Comparison of ENCODE assay signal across 1 cellular context in the genomic region with DNA sequence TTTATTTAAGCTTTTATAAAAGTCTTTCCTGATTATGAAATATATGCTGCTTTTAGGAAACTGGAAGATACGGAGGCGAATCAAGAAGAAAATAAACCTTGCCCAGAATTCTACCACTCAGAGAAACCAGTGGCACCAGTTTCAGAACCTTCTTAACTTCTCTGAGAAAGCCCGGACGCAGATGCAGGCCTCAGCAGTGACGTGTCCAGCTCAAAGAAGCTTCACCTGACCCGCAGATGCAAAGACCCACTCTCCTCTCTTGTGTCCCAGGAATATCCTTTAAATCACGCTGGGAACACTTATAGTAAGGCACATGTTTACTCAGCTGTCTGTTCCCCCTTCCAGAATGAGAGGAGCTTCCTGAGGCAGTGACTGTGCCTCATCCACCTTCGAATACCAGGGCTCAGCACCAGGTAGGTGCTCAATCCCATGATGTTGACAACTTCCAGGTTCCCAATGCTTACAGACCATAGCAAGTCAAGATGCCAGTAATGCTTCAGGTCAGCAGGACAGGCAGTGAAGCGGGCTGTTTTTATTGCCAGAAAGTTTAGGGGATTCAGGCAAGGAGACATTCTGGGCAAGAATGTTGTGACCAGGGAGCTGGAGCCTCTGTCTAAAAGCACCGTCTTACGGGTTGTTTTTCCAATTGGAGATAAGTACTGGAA.
TF ChIP-seq lines count a peak whose summit lies in the region.

No MANE protein-coding gene starts in this region.

TF ChIP-seq in GM23338, 12 proteins besides CTCF, POLR2A, EP300 and RAD21 (continued from another document):
- TF ChIP-seq, protein P1, sequence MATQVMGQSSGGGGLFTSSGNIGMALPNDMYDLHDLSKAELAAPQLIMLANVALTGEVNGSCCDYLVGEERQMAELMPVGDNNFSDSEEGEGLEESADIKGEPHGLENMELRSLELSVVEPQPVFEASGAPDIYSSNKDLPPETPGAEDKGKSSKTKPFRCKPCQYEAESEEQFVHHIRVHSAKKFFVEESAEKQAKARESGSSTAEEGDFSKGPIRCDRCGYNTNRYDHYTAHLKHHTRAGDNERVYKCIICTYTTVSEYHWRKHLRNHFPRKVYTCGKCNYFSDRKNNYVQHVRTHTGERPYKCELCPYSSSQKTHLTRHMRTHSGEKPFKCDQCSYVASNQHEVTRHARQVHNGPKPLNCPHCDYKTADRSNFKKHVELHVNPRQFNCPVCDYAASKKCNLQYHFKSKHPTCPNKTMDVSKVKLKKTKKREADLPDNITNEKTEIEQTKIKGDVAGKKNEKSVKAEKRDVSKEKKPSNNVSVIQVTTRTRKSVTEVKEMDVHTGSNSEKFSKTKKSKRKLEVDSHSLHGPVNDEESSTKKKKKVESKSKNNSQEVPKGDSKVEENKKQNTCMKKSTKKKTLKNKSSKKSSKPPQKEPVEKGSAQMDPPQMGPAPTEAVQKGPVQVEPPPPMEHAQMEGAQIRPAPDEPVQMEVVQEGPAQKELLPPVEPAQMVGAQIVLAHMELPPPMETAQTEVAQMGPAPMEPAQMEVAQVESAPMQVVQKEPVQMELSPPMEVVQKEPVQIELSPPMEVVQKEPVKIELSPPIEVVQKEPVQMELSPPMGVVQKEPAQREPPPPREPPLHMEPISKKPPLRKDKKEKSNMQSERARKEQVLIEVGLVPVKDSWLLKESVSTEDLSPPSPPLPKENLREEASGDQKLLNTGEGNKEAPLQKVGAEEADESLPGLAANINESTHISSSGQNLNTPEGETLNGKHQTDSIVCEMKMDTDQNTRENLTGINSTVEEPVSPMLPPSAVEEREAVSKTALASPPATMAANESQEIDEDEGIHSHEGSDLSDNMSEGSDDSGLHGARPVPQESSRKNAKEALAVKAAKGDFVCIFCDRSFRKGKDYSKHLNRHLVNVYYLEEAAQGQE (IDR thresholded peaks at IDR 0.05; ENCODE audit: unreplicated experiment) = no peak
- TF ChIP-seq CREB1 (CRISPR knock-in tag; IDR thresholded peaks at IDR 0.05; ENCODE audit: low read depth) (no peak), ZNF331 (CRISPR knock-in tag; IDR thresholded peaks at IDR 0.05; ENCODE audit: low read depth) (no peak), EZH2 (IDR thresholded peaks at IDR 0.05; ENCODE audit: low read depth, unreplicated experiment) (no peak), NANOG (IDR thresholded peaks at IDR 0.05; ENCODE audit: borderline replicate concordance) (no peak), EZH2phosphoT487 (IDR thresholded peaks at IDR 0.05; ENCODE audit: unreplicated experiment) (no peak), JUNB (IDR thresholded peaks at IDR 0.05; ENCODE audit: unreplicated experiment) (no peak), STAT1 (IDR thresholded peaks at IDR 0.05; ENCODE audit: unreplicated experiment) (no peak)
- TF ChIP-seq, protein P2, sequence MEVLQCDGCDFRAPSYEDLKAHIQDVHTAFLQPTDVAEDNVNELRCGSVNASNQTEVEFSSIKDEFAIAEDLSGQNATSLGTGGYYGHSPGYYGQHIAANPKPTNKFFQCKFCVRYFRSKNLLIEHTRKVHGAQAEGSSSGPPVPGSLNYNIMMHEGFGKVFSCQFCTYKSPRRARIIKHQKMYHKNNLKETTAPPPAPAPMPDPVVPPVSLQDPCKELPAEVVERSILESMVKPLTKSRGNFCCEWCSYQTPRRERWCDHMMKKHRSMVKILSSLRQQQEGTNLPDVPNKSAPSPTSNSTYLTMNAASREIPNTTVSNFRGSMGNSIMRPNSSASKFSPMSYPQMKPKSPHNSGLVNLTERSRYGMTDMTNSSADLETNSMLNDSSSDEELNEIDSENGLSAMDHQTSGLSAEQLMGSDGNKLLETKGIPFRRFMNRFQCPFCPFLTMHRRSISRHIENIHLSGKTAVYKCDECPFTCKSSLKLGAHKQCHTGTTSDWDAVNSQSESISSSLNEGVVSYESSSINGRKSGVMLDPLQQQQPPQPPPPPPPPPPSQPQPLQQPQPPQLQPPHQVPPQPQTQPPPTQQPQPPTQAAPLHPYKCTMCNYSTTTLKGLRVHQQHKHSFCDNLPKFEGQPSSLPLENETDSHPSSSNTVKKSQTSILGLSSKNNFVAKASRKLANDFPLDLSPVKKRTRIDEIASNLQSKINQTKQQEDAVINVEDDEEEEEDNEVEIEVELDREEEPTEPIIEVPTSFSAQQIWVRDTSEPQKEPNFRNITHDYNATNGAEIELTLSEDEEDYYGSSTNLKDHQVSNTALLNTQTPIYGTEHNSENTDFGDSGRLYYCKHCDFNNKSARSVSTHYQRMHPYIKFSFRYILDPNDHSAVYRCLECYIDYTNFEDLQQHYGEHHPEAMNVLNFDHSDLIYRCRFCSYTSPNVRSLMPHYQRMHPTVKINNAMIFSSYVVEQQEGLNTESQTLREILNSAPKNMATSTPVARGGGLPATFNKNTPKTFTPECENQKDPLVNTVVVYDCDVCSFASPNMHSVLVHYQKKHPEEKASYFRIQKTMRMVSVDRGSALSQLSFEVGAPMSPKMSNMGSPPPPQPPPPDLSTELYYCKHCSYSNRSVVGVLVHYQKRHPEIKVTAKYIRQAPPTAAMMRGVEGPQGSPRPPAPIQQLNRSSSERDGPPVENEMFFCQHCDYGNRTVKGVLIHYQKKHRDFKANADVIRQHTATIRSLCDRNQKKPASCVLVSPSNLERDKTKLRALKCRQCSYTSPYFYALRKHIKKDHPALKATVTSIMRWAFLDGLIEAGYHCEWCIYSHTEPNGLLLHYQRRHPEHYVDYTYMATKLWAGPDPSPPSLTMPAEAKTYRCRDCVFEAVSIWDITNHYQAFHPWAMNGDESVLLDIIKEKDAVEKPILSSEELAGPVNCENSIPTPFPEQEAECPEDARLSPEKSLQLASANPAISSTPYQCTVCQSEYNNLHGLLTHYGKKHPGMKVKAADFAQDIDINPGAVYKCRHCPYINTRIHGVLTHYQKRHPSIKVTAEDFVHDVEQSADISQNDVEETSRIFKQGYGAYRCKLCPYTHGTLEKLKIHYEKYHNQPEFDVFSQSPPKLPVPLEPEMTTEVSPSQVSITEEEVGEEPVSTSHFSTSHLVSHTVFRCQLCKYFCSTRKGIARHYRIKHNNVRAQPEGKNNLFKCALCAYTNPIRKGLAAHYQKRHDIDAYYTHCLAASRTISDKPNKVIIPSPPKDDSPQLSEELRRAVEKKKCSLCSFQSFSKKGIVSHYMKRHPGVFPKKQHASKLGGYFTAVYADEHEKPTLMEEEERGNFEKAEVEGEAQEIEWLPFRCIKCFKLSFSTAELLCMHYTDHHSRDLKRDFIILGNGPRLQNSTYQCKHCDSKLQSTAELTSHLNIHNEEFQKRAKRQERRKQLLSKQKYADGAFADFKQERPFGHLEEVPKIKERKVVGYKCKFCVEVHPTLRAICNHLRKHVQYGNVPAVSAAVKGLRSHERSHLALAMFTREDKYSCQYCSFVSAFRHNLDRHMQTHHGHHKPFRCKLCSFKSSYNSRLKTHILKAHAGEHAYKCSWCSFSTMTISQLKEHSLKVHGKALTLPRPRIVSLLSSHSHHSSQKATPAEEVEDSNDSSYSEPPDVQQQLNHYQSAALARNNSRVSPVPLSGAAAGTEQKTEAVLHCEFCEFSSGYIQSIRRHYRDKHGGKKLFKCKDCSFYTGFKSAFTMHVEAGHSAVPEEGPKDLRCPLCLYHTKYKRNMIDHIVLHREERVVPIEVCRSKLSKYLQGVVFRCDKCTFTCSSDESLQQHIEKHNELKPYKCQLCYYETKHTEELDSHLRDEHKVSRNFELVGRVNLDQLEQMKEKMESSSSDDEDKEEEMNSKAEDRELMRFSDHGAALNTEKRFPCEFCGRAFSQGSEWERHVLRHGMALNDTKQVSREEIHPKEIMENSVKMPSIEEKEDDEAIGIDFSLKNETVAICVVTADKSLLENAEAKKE (CRISPR knock-in tag; IDR thresholded peaks at IDR 0.05) = no peak
- TF ChIP-seq, protein P3, sequence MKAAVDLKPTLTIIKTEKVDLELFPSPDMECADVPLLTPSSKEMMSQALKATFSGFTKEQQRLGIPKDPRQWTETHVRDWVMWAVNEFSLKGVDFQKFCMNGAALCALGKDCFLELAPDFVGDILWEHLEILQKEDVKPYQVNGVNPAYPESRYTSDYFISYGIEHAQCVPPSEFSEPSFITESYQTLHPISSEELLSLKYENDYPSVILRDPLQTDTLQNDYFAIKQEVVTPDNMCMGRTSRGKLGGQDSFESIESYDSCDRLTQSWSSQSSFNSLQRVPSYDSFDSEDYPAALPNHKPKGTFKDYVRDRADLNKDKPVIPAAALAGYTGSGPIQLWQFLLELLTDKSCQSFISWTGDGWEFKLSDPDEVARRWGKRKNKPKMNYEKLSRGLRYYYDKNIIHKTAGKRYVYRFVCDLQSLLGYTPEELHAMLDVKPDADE (IDR thresholded peaks at IDR 0.05) = no peak
